Comparison of ENCODE assay signal across 12 cellular contexts in genomic region chr17:70905796-70906195, GRCh38.
DNase-seq lines count a peak whose midpoint lies in the region; ATAC-seq and TF ChIP-seq lines count a peak whose summit lies in the region.
"Had no signal": no experiment of that assay in that cellular context is flagged by ENCODE, and none has a peak within 500 bp of the region (broad histone marks: within the 10 kb centered on the region; RNA-seq: fewer than 3 reads in every experiment).

No MANE protein-coding gene starts in this region.

- peaks cover 0 to 15% of the 10 kb centered on the region in 2 donors for H3K9me3 ChIP-seq in left lung
- H3K9me3 ChIP-seq in T-helper 17 cell (ENCODE audit: control insufficient read depth, low read length, poor library complexity, severe bottlenecking), result no peaks in the 10 kb centered on the region
- H3K9me3 ChIP-seq in A673 (ENCODE audit: low read depth, low read length, poor library complexity, severe bottlenecking), result peaks cover 10% of the 10 kb centered on the region
- H3K9me3 ChIP-seq: esophagus muscularis mucosa had no signal

- H3K36me3 ChIP-seq in left lung (no peaks in the 10 kb centered on the region), A673 (ENCODE audit: insufficient read depth, low read length, poor library complexity, severe bottlenecking) (no peaks in the 10 kb centered on the region)
- H3K36me3 ChIP-seq: esophagus muscularis mucosa had no signal

- H3K27me3 Mint-ChIP-seq in T-helper 17 cell, result no peaks in the 10 kb centered on the region

- no peaks in the 10 kb centered on the region for H3K27me3 ChIP-seq in left lung
- H3K27me3 ChIP-seq in A673 (replicated peaks; ENCODE audit: insufficient read depth, low read depth, low read length, poor library complexity), result no peaks in the 10 kb centered on the region
- H3K27me3 ChIP-seq: esophagus muscularis mucosa had no signal

- H3K4me3 ChIP-seq in AG09309 (ENCODE audit: control insufficient read depth, low read depth, low read length) (no peak overlapping the region), NB4 (ENCODE audit: low read depth, low read length) (no peak overlapping the region), epithelial cell of esophagus (ENCODE audit: low read length) (no peak overlapping the region), left lung (no peak overlapping the region), A673 (ENCODE audit: low read depth, low read length, poor library complexity, severe bottlenecking) (no peak overlapping the region)
- H3K4me3 ChIP-seq: esophagus muscularis mucosa had no signal

- no TSS peak for BruUV-seq in A673 (replicated peaks; lab: Mats Ljungman, UMichigan)

- H3K4me1 Mint-ChIP-seq in T-helper 17 cell, result no peaks in the 10 kb centered on the region

- H3K27ac ChIP-seq in left lung, result no peak overlapping the region
- H3K27ac ChIP-seq in A673 (ENCODE audit: low read depth, low read length, poor library complexity, severe bottlenecking), result no peak overlapping the region
- H3K27ac ChIP-seq: esophagus muscularis mucosa had no signal

- ATAC-seq in left lung, result peak; percentile 67
- no peak for ATAC-seq in T-helper 17 cell
- ATAC-seq: CD8-positive, alpha-beta T cell had no signal

- CTCF ChIA-PET in A673 (lab: Charles Lee), result no interaction called here

- H3K36me3 Mint-ChIP-seq in T-helper 17 cell (ENCODE audit: low read depth), result no peaks in the 10 kb centered on the region
- H3K36me3 Mint-ChIP-seq: CD8-positive, alpha-beta T cell had no signal

- H3K27ac Mint-ChIP-seq in T-helper 17 cell, result no peak overlapping the region
- H3K27ac Mint-ChIP-seq: CD8-positive, alpha-beta T cell had no signal

- intact Hi-C loops in left lung (cut with DNase I), result no loop called here
- intact Hi-C loops in A673 (cut with micrococcal nuclease; ENCODE audit: unreplicated experiment), result no loop called here

- no peak for TF ChIP-seq POLR2A in NB4 (IDR thresholded peaks at IDR 0.05; ENCODE audit: extremely low read depth, insufficient read length)

- POLR2A ChIA-PET in A673 (lab: Charles Lee; ENCODE audit: low non-redundant PET), result no interaction called here

- H3K4me3 Mint-ChIP-seq in T-helper 17 cell, result no peak overlapping the region
- H3K4me3 Mint-ChIP-seq: CD8-positive, alpha-beta T cell had no signal

- peak; percentile 76 for DNase-seq in AG09309 (ENCODE audit: low read depth)
- peak; percentile 26 for DNase-seq in NB4 (ENCODE audit: low read depth)
- DNase-seq in epithelial cell of esophagus (ENCODE audit: low read depth), result peak; percentile 83
- DNase-seq in left lung, result peak in 1 of 2 donors; percentile 56
- DNase-seq in activated CD4-positive, alpha-beta T cell treated with anti-CD3 and anti-CD28 coated beads for 1 hour, result no peak
- no peak for DNase-seq in germinal center (ENCODE audit: low spot score)
- DNase-seq in T-helper 17 cell, result no peak
- no peak for DNase-seq in A673 (ENCODE audit: low spot score)
- DNase-seq: activated effector memory CD4-positive, alpha-beta T cell treated with Interleukin-2 at 50 U/mL for 16 hours; CD8-positive, alpha-beta T cell; NCI-H1105 had no signal

- no peak for TF ChIP-seq CTCF in AG09309 (IDR thresholded peaks at IDR 0.05; ENCODE audit: control insufficient read depth, insufficient read depth, low read depth, low read length, missing control alignments)
- no peak for TF ChIP-seq CTCF in NB4 (IDR thresholded peaks at IDR 0.05; ENCODE audit: low read depth, low read length)
- TF ChIP-seq CTCF in epithelial cell of esophagus (IDR thresholded peaks at IDR 0.05; ENCODE audit: insufficient read depth, low read depth, low read length, missing control alignments), result no peak
- no peak for TF ChIP-seq CTCF in left lung (IDR thresholded peaks at IDR 0.05)
- TF ChIP-seq CTCF in A673 (conservative IDR thresholded peaks at IDR 0.05; ENCODE audit: low read depth, low read length), result no peak

- no peaks in the 10 kb centered on the region for H3K4me1 ChIP-seq in left lung
- H3K4me1 ChIP-seq in A673 (ENCODE audit: insufficient read depth, low read length, poor library complexity, severe bottlenecking), result no peaks in the 10 kb centered on the region
- H3K4me1 ChIP-seq: esophagus muscularis mucosa had no signal

Comparison
In these comparisons a context has a peak if more than half of its experiments do, and no peak if none do; other contexts are left out.
1. DNase-seq: peak in AG09309 (single experiment), NB4 (single experiment) and epithelial cell of esophagus (single experiment); none in activated CD4-positive, alpha-beta T cell treated with anti-CD3 and anti-CD28 coated beads for 1 hour (single experiment), germinal center (single experiment), T-helper 17 cell (0 of 3) and A673 (single experiment).